Comparison of ENCODE assay signal across 1 cellular context in the genomic region with DNA sequence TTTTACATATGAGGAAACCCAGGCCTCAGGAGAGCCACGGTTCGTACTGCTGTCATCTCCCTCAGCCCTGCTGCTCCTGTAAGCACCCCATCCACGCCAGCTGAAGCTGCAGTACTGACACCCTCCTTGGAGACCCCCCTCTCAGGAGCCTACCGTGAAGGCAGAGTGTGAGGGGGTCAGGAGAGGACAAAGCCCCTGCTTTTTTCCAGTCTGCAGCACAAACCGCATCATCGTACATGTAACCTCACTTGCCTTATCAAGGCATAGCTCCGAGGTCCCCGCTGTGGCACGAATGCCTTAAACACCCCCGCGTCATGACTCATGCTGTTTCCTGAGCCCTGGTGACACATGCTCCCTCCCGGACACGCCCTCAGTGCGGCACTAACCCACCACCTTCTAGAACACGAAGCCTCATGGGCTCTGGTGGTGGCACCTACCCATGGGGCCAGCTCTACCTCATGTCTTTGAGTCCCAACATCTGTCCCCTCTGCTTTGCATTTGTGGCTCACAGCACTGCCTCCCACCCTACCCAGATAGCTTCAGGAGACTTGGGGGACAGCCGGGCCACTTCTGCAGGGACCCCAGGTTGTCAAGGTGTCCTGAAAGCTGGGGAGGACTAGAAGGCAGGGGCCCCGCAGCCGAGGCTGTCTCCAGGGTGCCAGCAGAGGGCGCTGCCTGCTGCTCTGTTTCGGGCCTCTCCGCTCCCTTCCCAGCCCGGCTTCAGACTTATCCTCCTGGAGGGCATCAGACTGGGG.
TF ChIP-seq lines count a peak whose summit lies in the region.

No MANE protein-coding gene starts in this region.

TF ChIP-seq in K562, 482 proteins besides CTCF, POLR2A, EP300 and RAD21 (continued from another document and continues in another):
- peak; percentile 51; the same call in 1 of the 2 replicates for TF ChIP-seq HBP1 (CRISPR knock-in tag; IDR thresholded peaks at IDR 0.05)
- TF ChIP-seq, protein P1, sequence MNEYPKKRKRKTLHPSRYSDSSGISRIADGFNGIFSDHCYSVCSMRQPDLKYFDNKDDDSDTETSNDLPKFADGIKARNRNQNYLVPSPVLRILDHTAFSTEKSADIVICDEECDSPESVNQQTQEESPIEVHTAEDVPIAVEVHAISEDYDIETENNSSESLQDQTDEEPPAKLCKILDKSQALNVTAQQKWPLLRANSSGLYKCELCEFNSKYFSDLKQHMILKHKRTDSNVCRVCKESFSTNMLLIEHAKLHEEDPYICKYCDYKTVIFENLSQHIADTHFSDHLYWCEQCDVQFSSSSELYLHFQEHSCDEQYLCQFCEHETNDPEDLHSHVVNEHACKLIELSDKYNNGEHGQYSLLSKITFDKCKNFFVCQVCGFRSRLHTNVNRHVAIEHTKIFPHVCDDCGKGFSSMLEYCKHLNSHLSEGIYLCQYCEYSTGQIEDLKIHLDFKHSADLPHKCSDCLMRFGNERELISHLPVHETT (CRISPR knock-in tag; conservative IDR thresholded peaks at IDR 0.05 in 1 of 2, IDR thresholded peaks at IDR 0.05 in 1 of 2), result peak in 1 of 2 experiments; percentile 87; a peak in 2 of 4 replicates
- no peak for TF ChIP-seq RHOXF2B (CRISPR knock-in tag; conservative IDR thresholded peaks at IDR 0.05)
- peak; percentile 42; the same call in 1 of the 2 replicates for TF ChIP-seq SUPT5H (IDR thresholded peaks at IDR 0.05)
- peak; percentile 73 for TF ChIP-seq CBX1 (IDR thresholded peaks at IDR 0.05; ENCODE audit: low read depth)
- TF ChIP-seq, protein P2, sequence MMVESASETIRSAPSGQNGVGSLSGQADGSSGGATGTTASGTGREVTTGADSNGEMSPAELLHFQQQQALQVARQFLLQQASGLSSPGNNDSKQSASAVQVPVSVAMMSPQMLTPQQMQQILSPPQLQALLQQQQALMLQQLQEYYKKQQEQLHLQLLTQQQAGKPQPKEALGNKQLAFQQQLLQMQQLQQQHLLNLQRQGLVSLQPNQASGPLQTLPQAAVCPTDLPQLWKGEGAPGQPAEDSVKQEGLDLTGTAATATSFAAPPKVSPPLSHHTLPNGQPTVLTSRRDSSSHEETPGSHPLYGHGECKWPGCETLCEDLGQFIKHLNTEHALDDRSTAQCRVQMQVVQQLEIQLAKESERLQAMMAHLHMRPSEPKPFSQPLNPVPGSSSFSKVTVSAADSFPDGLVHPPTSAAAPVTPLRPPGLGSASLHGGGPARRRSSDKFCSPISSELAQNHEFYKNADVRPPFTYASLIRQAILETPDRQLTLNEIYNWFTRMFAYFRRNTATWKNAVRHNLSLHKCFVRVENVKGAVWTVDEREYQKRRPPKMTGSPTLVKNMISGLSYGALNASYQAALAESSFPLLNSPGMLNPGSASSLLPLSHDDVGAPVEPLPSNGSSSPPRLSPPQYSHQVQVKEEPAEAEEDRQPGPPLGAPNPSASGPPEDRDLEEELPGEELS (CRISPR knock-in tag; IDR thresholded peaks at IDR 0.05; ENCODE audit: borderline replicate concordance), result peak; percentile 96; the same call in 1 of the 2 replicates
- TF ChIP-seq ARNT (IDR thresholded peaks at IDR 0.05), result peak; percentile 75 to 95; a peak in 3 of 4 replicates
- 0 out of 2 replicates have a peak, but pooled peaks have one; percentile 4 for TF ChIP-seq GMEB1 (CRISPR knock-in tag; IDR thresholded peaks at IDR 0.05)
- TF ChIP-seq TEAD1 (CRISPR knock-in tag; IDR thresholded peaks at IDR 0.05), result peak; percentile 79 to 89
- TF ChIP-seq ZNF316 (IDR thresholded peaks at IDR 0.05), result peak; percentile 74
- peak; percentile 95; the same call in 1 of the 2 replicates for TF ChIP-seq E2F5 (CRISPR knock-in tag; IDR thresholded peaks at IDR 0.05)
- TF ChIP-seq, protein P3, sequence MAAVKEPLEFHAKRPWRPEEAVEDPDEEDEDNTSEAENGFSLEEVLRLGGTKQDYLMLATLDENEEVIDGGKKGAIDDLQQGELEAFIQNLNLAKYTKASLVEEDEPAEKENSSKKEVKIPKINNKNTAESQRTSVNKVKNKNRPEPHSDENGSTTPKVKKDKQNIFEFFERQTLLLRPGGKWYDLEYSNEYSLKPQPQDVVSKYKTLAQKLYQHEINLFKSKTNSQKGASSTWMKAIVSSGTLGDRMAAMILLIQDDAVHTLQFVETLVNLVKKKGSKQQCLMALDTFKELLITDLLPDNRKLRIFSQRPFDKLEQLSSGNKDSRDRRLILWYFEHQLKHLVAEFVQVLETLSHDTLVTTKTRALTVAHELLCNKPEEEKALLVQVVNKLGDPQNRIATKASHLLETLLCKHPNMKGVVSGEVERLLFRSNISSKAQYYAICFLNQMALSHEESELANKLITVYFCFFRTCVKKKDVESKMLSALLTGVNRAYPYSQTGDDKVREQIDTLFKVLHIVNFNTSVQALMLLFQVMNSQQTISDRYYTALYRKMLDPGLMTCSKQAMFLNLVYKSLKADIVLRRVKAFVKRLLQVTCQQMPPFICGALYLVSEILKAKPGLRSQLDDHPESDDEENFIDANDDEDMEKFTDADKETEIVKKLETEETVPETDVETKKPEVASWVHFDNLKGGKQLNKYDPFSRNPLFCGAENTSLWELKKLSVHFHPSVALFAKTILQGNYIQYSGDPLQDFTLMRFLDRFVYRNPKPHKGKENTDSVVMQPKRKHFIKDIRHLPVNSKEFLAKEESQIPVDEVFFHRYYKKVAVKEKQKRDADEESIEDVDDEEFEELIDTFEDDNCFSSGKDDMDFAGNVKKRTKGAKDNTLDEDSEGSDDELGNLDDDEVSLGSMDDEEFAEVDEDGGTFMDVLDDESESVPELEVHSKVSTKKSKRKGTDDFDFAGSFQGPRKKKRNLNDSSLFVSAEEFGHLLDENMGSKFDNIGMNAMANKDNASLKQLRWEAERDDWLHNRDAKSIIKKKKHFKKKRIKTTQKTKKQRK (IDR thresholded peaks at IDR 0.05; ENCODE audit: borderline replicate concordance, low read depth, low read length), result no peak
- no peak for TF ChIP-seq SREBF2 (CRISPR knock-in tag; IDR thresholded peaks at IDR 0.05)
- TF ChIP-seq NBN (IDR thresholded peaks at IDR 0.05; ENCODE audit: low read depth), result peak; percentile 93
- peak; percentile 100 for TF ChIP-seq L3MBTL2 (IDR thresholded peaks at IDR 0.05)
- peak; percentile 69 for TF ChIP-seq PML (IDR thresholded peaks at IDR 0.05; ENCODE audit: low read length)
- TF ChIP-seq SMAD4 (CRISPR knock-in tag; conservative IDR thresholded peaks at IDR 0.05), result peak; percentile 83
- peak; percentile 58; the same call in 1 of the 2 replicates for TF ChIP-seq CC2D1A (IDR thresholded peaks at IDR 0.05)
- TF ChIP-seq RNF2 (IDR thresholded peaks at IDR 0.05), result peak; percentile 99
- TF ChIP-seq ATF6 (CRISPR knock-in tag; IDR thresholded peaks at IDR 0.05), result peak; percentile 97; the same call in 1 of the 2 replicates
- TF ChIP-seq POLR2AphosphoS5 (IDR thresholded peaks at IDR 0.05; ENCODE audit: control insufficient read depth, insufficient read depth, low read depth, low read length), result peak; percentile 37; the same call in 1 of the 2 replicates
- TF ChIP-seq SFPQ (IDR thresholded peaks at IDR 0.05; ENCODE audit: low read depth, low read length), result no peak
- peak; percentile 39; the same call in 1 of the 2 replicates for TF ChIP-seq HMBOX1 (IDR thresholded peaks at IDR 0.05)
- TF ChIP-seq CREBBP (IDR thresholded peaks at IDR 0.05; ENCODE audit: low read depth, low read length), result no peak
- TF ChIP-seq KLF1 (tag; IDR thresholded peaks at IDR 0.05), result peak; percentile 91
- 0 out of 2 replicates have a peak, but pooled peaks have one; percentile 24 for TF ChIP-seq ZBED1 (IDR thresholded peaks at IDR 0.05)
- 0 out of 2 replicates have a peak, but pooled peaks have one; percentile 39 for TF ChIP-seq ZNF830 (CRISPR knock-in tag; IDR thresholded peaks at IDR 0.05)
- 0 out of 2 replicates have a peak, but pooled peaks have one; percentile 15 for TF ChIP-seq HCFC1 (IDR thresholded peaks at IDR 0.05; ENCODE audit: low read depth, low read length)
- peak; percentile 19; the same call in 1 of the 2 replicates for TF ChIP-seq ETS1 (conservative IDR thresholded peaks at IDR 0.05; ENCODE audit: control insufficient read depth, low read depth, low read length)
- peak; percentile 96 for TF ChIP-seq SMARCC2 (IDR thresholded peaks at IDR 0.05; ENCODE audit: low read depth)
- TF ChIP-seq WHSC1 (IDR thresholded peaks at IDR 0.05; ENCODE audit: low read length), result no peak
- TF ChIP-seq CTBP1 (IDR thresholded peaks at IDR 0.05; ENCODE audit: borderline replicate concordance), result peak; percentile 96
- no peak for TF ChIP-seq RFX5 (IDR thresholded peaks at IDR 0.05; ENCODE audit: low read depth, low read length)
- 0 out of 2 replicates have a peak, but pooled peaks have one; percentile 48 for TF ChIP-seq MEF2A (IDR thresholded peaks at IDR 0.05; ENCODE audit: control insufficient read depth, low read depth, low read length)
- peak; percentile 57 for TF ChIP-seq MTA2 (IDR thresholded peaks at IDR 0.05; ENCODE audit: low read depth)
- TF ChIP-seq MXI1 (IDR thresholded peaks at IDR 0.05; ENCODE audit: low read depth, low read length), result peak; percentile 61; the same call in 1 of the 2 replicates
- peak; percentile 81 for TF ChIP-seq C11orf30 (IDR thresholded peaks at IDR 0.05; ENCODE audit: low read depth)
- TF ChIP-seq KLF6 (CRISPR knock-in tag; IDR thresholded peaks at IDR 0.05; ENCODE audit: borderline replicate concordance), result 0 out of 2 replicates have a peak, but pooled peaks have one; percentile 29
- peak; percentile 90 for TF ChIP-seq TEAD4 (IDR thresholded peaks at IDR 0.05; ENCODE audit: low read length)
- TF ChIP-seq TEAD4 (CRISPR knock-in tag; IDR thresholded peaks at IDR 0.05; ENCODE audit: borderline replicate concordance), result peak; percentile 15; the same call in 1 of the 2 replicates
